ENCODE assay signal across 1 cellular context in the genomic region with DNA sequence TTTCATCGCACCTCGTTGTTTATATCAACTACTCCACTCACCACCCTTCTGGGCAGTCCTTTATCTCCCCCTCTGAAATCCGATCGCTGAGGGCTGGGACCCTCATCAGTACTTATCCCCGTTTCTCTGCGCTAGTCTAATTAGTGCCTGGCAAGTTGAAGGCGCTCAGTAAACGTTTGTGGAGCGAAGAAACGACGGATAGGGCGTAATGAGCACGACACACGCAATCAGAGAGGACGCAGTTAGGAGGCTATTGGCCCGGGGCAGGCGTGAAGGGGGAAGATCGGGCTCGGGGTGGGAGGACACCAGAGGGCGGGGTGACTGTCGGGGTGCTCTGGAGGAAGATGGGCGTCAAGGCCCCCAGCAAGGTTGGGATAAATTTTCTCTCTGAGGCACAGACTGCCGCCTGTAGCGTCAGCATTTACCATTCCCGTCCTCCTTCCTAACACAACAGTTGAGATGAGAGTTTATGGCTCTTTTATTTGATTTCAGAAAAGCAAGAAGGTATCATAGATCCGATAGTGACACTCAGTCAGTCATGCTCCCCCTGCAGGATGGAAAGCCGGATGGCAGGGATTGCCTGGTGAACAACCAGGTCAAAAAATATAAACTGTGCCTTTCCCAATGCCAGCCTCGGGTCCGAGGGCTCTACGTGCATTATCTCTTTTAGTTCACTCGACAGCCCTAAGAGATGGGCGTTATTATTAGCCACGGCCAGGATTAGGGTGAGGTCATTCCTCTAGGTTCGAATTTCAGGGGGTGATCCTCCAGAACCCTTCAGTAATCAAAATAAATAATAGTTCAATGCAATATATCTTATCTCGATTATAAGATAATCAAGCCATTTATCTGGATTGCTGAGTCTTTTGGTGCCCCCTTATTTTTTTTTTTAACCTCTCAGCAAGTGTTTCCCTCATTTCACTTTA.
TF ChIP-seq lines count a peak whose summit lies in the region.

No MANE protein-coding gene starts in this region.

TF ChIP-seq in A549, 52 proteins besides CTCF, POLR2A, EP300 and RAD21 (continued from another document):
- TF ChIP-seq CEBPB (IDR thresholded peaks at IDR 0.05), result no peak
- TF ChIP-seq, protein P1, sequence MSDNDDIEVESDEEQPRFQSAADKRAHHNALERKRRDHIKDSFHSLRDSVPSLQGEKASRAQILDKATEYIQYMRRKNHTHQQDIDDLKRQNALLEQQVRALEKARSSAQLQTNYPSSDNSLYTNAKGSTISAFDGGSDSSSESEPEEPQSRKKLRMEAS (IDR thresholded peaks at IDR 0.05), result peak; percentile 57
- TF ChIP-seq FOXS1 (CRISPR knock-in tag; IDR thresholded peaks at IDR 0.05), result no peak
- TF ChIP-seq TP53 (CRISPR knock-in tag; IDR thresholded peaks at IDR 0.05), result no peak
- TF ChIP-seq FOSB (CRISPR knock-in tag; IDR thresholded peaks at IDR 0.05), result no peak
- no peak for TF ChIP-seq CHD2 (IDR thresholded peaks at IDR 0.05; ENCODE audit: low read length, partially characterized antibody)
